In genomic region chr7:100489121-100489520, GRCh38 we compare ENCODE assay signal across 11 cellular contexts. TPM values are rescaled to one million over a fixed set of nuclear protein-coding genes. Genes with fewer than 3 reads are reported as not detected.
DNase-seq lines count a peak whose midpoint lies in the region; ATAC-seq and TF ChIP-seq lines count a peak whose summit lies in the region.
"Had no signal": no experiment of that assay in that cellular context is flagged by ENCODE, and none has a peak within 500 bp of the region (broad histone marks: within the 10 kb centered on the region; RNA-seq: fewer than 3 reads in every experiment).

No MANE protein-coding gene starts in this region.

- H3K4me3 ChIP-seq in H7 (ENCODE audit: insufficient read depth, low read depth, low read length) (no peak overlapping the region), dorsolateral prefrontal cortex (peak overlapping the region in 29 of 59 donors; percentile 12 to 57 (median 30)), osteoblast (ENCODE audit: insufficient read depth, low read length) (no peak overlapping the region), left ventricle myocardium inferior (no peak overlapping the region)

- no peaks in the 10 kb centered on the region for H3K27me3 Mint-ChIP-seq in CD4-positive, alpha-beta T cell

- peaks cover 29% of the 10 kb centered on the region for H3K4me1 Mint-ChIP-seq in CD4-positive, alpha-beta T cell (ENCODE audit: low read depth)

- TF ChIP-seq CTCF in CD4-positive, alpha-beta T cell (IDR thresholded peaks at IDR 0.05), result no peak
- TF ChIP-seq CTCF in dorsolateral prefrontal cortex (IDR thresholded peaks at IDR 0.05 in 54 of 56, conservative IDR thresholded peaks at IDR 0.05 in 2 of 56; ENCODE audit: low read depth in 1 of 56, partially characterized antibody in 56 of 56), result no peak
- TF ChIP-seq CTCF in osteoblast (IDR thresholded peaks at IDR 0.05; ENCODE audit: extremely low read depth, low read depth, low read length), result no peak
- no peak for TF ChIP-seq CTCF in left ventricle myocardium inferior (IDR thresholded peaks at IDR 0.05; ENCODE audit: borderline replicate concordance)

- peak overlapping the region; percentile 33 for H3K27ac Mint-ChIP-seq in CD4-positive, alpha-beta T cell
- H3K27ac Mint-ChIP-seq: B cell, H9 had no signal

- no peaks in the 10 kb centered on the region for H3K27me3 ChIP-seq in CD4-positive, alpha-beta T cell (ENCODE audit: control insufficient read depth, insufficient read depth, low read length)
- H3K27me3 ChIP-seq in H7 (ENCODE audit: control insufficient read depth, insufficient read depth, low read length) (peaks cover 14% of the 10 kb centered on the region), dorsolateral prefrontal cortex (no peaks in the 10 kb centered on the region), osteoblast (ENCODE audit: insufficient read depth, low read length) (no peaks in the 10 kb centered on the region), left ventricle myocardium inferior (ENCODE audit: low read depth) (no peaks in the 10 kb centered on the region)

- H3K36me3 Mint-ChIP-seq in CD4-positive, alpha-beta T cell (ENCODE audit: low read depth), result no peaks in the 10 kb centered on the region

- H3K9me3 ChIP-seq in CD4-positive, alpha-beta T cell (ENCODE audit: control insufficient read depth, low read length), result no peaks in the 10 kb centered on the region
- H3K9me3 ChIP-seq in osteoblast (ENCODE audit: low read depth, low read length) (no peaks in the 10 kb centered on the region), left ventricle myocardium inferior (replicated peaks) (no peaks in the 10 kb centered on the region)

- no peak overlapping the region for H2AFZ ChIP-seq in osteoblast (ENCODE audit: low read length)

- DNase-seq in CD4-positive, alpha-beta T cell, result no peak
- DNase-seq in H7, result peak; percentile 26
- no peak for DNase-seq in dorsolateral prefrontal cortex
- peak; percentile 54 for DNase-seq in osteoblast (ENCODE audit: insufficient read length, low spot score, missing footprints)
- no peak for DNase-seq in anterior cingulate cortex (lab: John Stamatoyannopoulos, UW)
- no peak for DNase-seq in NCI-H82 treated with DMSO at 0.1 percent for 48 hours (lab: John Stamatoyannopoulos, UW; ENCODE audit: unreplicated experiment)
- DNase-seq in left ventricle myocardium inferior, result no peak

- H3K4me1 ChIP-seq in osteoblast (ENCODE audit: insufficient read depth, low read length), result no peaks in the 10 kb centered on the region
- H3K4me1 ChIP-seq in left ventricle myocardium inferior, result peaks cover 19% of the 10 kb centered on the region

- H3K79me2 ChIP-seq in osteoblast (ENCODE audit: insufficient read depth, low read length), result no peaks in the 10 kb centered on the region

- CTCF ChIA-PET in CD4-positive, alpha-beta T cell (lab: Charles Lee), result no interaction called here

- H3K4me2 ChIP-seq in osteoblast (ENCODE audit: insufficient read depth, low read length), result no peak overlapping the region

- no peak for ATAC-seq in CD4-positive, alpha-beta T cell (ENCODE audit: poor library complexity)
- ATAC-seq: Right ventricle myocardium inferior had no signal

- no peak overlapping the region for H3K27ac ChIP-seq in CD4-positive, alpha-beta T cell (ENCODE audit: low read depth, low read length)
- H3K27ac ChIP-seq in dorsolateral prefrontal cortex (peak overlapping the region in 31 of 59 donors; percentile 8 to 76 (median 57)), osteoblast (ENCODE audit: low read depth, low read length) (no peak overlapping the region), left ventricle myocardium inferior (replicated peaks) (no peak overlapping the region)

- POLR2A ChIA-PET in CD4-positive, alpha-beta T cell (lab: Charles Lee), result interaction anchor here (0.6 kb wide), 2 partner anchors 20 to 161 kb away, joined by 3 to 4 read pairs; no protein-coding TSS in a partner anchor

- no peaks in the 10 kb centered on the region for H3K36me3 ChIP-seq in H7 (replicated peaks; ENCODE audit: control insufficient read depth, insufficient read depth, low read length)
- H3K36me3 ChIP-seq in osteoblast (ENCODE audit: insufficient read depth, low read length), result no peaks in the 10 kb centered on the region
- no peaks in the 10 kb centered on the region for H3K36me3 ChIP-seq in left ventricle myocardium inferior

- no peaks in the 10 kb centered on the region for H3K9me3 Mint-ChIP-seq in CD4-positive, alpha-beta T cell
- H3K9me3 Mint-ChIP-seq: H9 had no signal

- no peaks in the 10 kb centered on the region for H4K20me1 ChIP-seq in osteoblast (ENCODE audit: insufficient read depth, low read length)

- intact Hi-C loops in CD4-positive, alpha-beta T cell (cut with DNase I, micrococcal nuclease), result no loop called here
- intact Hi-C loops in dorsolateral prefrontal cortex (cut with DNase I), result loop anchor here (5.0 to 10.0 kb wide), 2 partner anchors 53 to 366 kb away; partner anchors contain the start of gene SLC12A9 (in 1 of the 2)
- intact Hi-C loops in left ventricle myocardium inferior (cut with micrococcal nuclease), result no loop called here

- H3K4me3 Mint-ChIP-seq in CD4-positive, alpha-beta T cell, result no peak overlapping the region
- H3K4me3 Mint-ChIP-seq: B cell had no signal

RNA-seq across cellular contexts. Expression of gene NYAP1, which starts 5.4 kb away (rescaled TPM):
- total RNA-seq in CD4-positive, alpha-beta T cell, result under 1 TPM; 0.66 to 0.75 TPM
- total RNA-seq in H7 (2014; rRNA removed; shearing (Covaris generic)), result 4.0 and 5.5 TPM in 2 replicates
- total RNA-seq in dorsolateral prefrontal cortex, result 10 to 100 TPM; 19.9 to 89.5 (median 61.4) TPM
- under 0.01 and 0.29 TPM in 2 replicates for total RNA-seq in osteoblast
- total RNA-seq in left ventricle myocardium inferior, result 0.38 TPM
- total RNA-seq: B cell had no signal

RNA-seq across cellular contexts. Expression of gene TSC22D4, which starts 10.1 kb away (rescaled TPM):
- 10 to 100 TPM; 34.6 to 36.5 TPM for total RNA-seq in CD4-positive, alpha-beta T cell
- 31.5 and 35.8 TPM in 2 replicates for total RNA-seq in H7 (2014; rRNA removed; shearing (Covaris generic))
- total RNA-seq in dorsolateral prefrontal cortex (100 to 1,000 TPM; 142 to 595 (median 270) TPM), osteoblast (18.5 and 19.4 TPM in 2 replicates), left ventricle myocardium inferior (47.5 TPM)

RNA-seq across cellular contexts. Expression of gene SPACDR, which starts 25.1 kb away (rescaled TPM):
- total RNA-seq in CD4-positive, alpha-beta T cell, result under 1 TPM; 0.64 to 0.93 TPM
- total RNA-seq in H7 (2014; rRNA removed; shearing (Covaris generic)), result 0.11 and 1.1 TPM in 2 replicates
- 10 to 100 TPM in 34 of 120 experiments, 1 to 10 TPM in 85, not detected in 1; 1.4 to 43.4 (median 7.0) TPM for total RNA-seq in dorsolateral prefrontal cortex
- total RNA-seq in osteoblast, result 0.36 TPM in 1 of 2 replicates, not detected in the other
- total RNA-seq in left ventricle myocardium inferior, result 0.88 TPM
- total RNA-seq: H9, HepG2 had no signal

RNA-seq across cellular contexts. Expression of gene AGFG2, which starts 49.9 kb away (rescaled TPM):
- 1 to 10 TPM; 6.6 to 9.9 TPM for total RNA-seq in CD4-positive, alpha-beta T cell
- 4.9 and 5.6 TPM in 2 replicates for total RNA-seq in H7 (2014; rRNA removed; shearing (Covaris generic))
- 100 to 1,000 TPM in 1 of 120 experiments, 10 to 100 TPM in 119; 26.9 to 118 (median 44.7) TPM for total RNA-seq in dorsolateral prefrontal cortex
- total RNA-seq in osteoblast, result 6.5 and 9.4 TPM in 2 replicates
- total RNA-seq in left ventricle myocardium inferior, result 26.6 TPM

RNA-seq across cellular contexts. Expression of gene PPP1R35, which starts 52.8 kb away (rescaled TPM):
- 10 to 100 TPM; 42.9 to 47.0 TPM for total RNA-seq in CD4-positive, alpha-beta T cell
- total RNA-seq in H7 (2014; rRNA removed; shearing (Covaris generic)), result 96.6 and 97.8 TPM in 2 replicates
- total RNA-seq in dorsolateral prefrontal cortex, result 10 to 100 TPM in 117 of 120 experiments, 1 to 10 TPM in 3; 6.8 to 26.4 (median 17.4) TPM
- total RNA-seq in osteoblast, result 9.7 and 11.9 TPM in 2 replicates
- total RNA-seq in left ventricle myocardium inferior, result 10.8 TPM

Comparison
In these comparisons a context has a peak if more than half of its experiments do, and no peak if none do; other contexts are left out.
1. DNase-seq: peak in H7 (single experiment) and osteoblast (single experiment); none in CD4-positive, alpha-beta T cell (0 of 10), dorsolateral prefrontal cortex (0 of 10), anterior cingulate cortex (0 of 58), NCI-H82 treated with DMSO at 0.1 percent for 48 hours (single experiment) and left ventricle myocardium inferior (single experiment).
2. H3K27ac ChIP-seq: peak in dorsolateral prefrontal cortex (31 of 59); none in CD4-positive, alpha-beta T cell (single experiment), osteoblast (single experiment) and left ventricle myocardium inferior (single experiment).
3. intact Hi-C loops: an anchor here in dorsolateral prefrontal cortex (5.0 to 10.0 kb wide); none called in CD4-positive, alpha-beta T cell and left ventricle myocardium inferior.